In the genomic region with DNA sequence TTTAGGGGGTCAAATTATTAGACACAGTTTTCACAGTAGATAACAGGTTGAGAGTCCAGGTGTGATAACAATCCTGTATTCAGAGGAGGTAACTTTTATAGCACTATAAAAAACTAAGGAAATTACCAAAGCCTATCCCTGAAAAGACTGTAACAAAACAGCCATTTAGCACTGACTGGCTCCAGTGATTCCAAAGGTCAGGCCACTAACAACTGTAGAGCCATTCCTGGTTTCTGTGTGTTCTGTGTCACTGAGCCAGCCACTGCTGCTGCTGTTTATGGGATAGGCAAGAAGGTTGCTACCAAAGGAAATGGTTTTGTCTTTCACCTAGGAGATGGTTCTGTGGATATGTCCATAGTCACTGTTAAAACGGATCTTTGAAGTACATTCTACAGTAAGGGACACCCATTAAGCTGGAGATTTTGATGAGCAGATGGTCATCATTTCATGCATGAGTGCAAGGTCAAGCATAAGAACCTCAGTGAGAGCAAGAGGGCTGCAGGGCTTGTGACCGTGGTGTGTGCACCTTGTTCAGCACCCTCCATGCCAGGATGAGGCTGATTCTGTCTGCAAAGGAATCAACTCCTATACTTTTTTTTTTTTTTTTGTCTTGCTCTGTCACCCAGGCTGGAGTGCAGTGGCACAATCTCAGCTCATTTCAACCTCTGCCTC, we compare ENCODE assay signal across 25 cellular contexts. TPM values are rescaled to one million over a fixed set of nuclear protein-coding genes. Genes with fewer than 3 reads are reported as not detected.
DNase-seq lines count a peak whose midpoint lies in the region; TF ChIP-seq lines count a peak whose summit lies in the region.
"Had no signal": no experiment of that assay in that cellular context is flagged by ENCODE, and none has a peak within 500 bp of the region (broad histone marks: within the 10 kb centered on the region; RNA-seq: fewer than 3 reads in every experiment).

No MANE protein-coding gene starts in this region.

- TF ChIP-seq CTCF in nephron progenitor cell (IDR thresholded peaks at IDR 0.05) (no peak), tibial nerve (IDR thresholded peaks at IDR 0.05) (no peak)

- H3K9me3 Mint-ChIP-seq in nephron progenitor cell: no peaks in the 10 kb centered on the region
- H3K9me3 Mint-ChIP-seq in activated T-helper 1 cell treated with anti-CD3 and anti-CD28 coated beads, Interleukin-12 subunit alpha, Interleukin-12 subunit beta, Interleukin-2, Interleukin-4 antibody, amounts not matched to agents 30 ng/mL and 10 ng/mL and 1 ng/mL, durations not matched to agents 14 hours and 24 hours and 36 hours: no peaks in the 10 kb centered on the region
- H3K9me3 Mint-ChIP-seq: CD4-positive, alpha-beta memory T cell; natural killer cell treated with Interleukin-12 subunit alpha and Interleukin-12 subunit beta and Interleukin-15 and Interleukin-18, amount 100 ng/mL, for 72 hours had no signal

- peaks cover 39% of the 10 kb centered on the region for H3K36me3 Mint-ChIP-seq in nephron progenitor cell (ENCODE audit: low read depth)
- peaks cover 35% of the 10 kb centered on the region for H3K36me3 Mint-ChIP-seq in activated T-helper 1 cell treated with anti-CD3 and anti-CD28 coated beads, Interleukin-12 subunit alpha, Interleukin-12 subunit beta, Interleukin-2, Interleukin-4 antibody, amounts not matched to agents 30 ng/mL and 10 ng/mL and 1 ng/mL, durations not matched to agents 14 hours and 24 hours and 36 hours (ENCODE audit: low read depth)

- H3K27ac Mint-ChIP-seq in nephron progenitor cell: no peak overlapping the region
- no peak overlapping the region for H3K27ac Mint-ChIP-seq in activated T-helper 1 cell treated with anti-CD3 and anti-CD28 coated beads, Interleukin-12 subunit alpha, Interleukin-12 subunit beta, Interleukin-2, Interleukin-4 antibody, amounts not matched to agents 30 ng/mL and 10 ng/mL and 1 ng/mL, durations not matched to agents 14 hours and 24 hours and 36 hours
- H3K27ac Mint-ChIP-seq: natural killer cell treated with Interleukin-12 subunit alpha and Interleukin-12 subunit beta and Interleukin-15 and Interleukin-18, amount 100 ng/mL, for 72 hours had no signal

- peaks cover 8 to 42% of the 10 kb centered on the region in 2 donors for H3K4me1 ChIP-seq in mucosa of rectum (ENCODE audit: control insufficient read depth in 2 of 2, insufficient read depth in 2 of 2, low read length in 2 of 2)
- H3K4me1 ChIP-seq in tibial nerve: no peaks in the 10 kb centered on the region
- H3K4me1 ChIP-seq: adrenal gland, gastrocnemius medialis had no signal

- peak overlapping the region; percentile 84 to 86 for H3K27ac ChIP-seq in mucosa of rectum (ENCODE audit: low read depth in 2 of 2, low read length in 2 of 2)
- no peak overlapping the region for H3K27ac ChIP-seq in tibial nerve
- H3K27ac ChIP-seq: adrenal gland, gastrocnemius medialis, KMS-11, ovary had no signal

- no peak overlapping the region for H3K4me3 Mint-ChIP-seq in nephron progenitor cell
- H3K4me3 Mint-ChIP-seq in activated T-helper 1 cell treated with anti-CD3 and anti-CD28 coated beads, Interleukin-12 subunit alpha, Interleukin-12 subunit beta, Interleukin-2, Interleukin-4 antibody, amounts not matched to agents 30 ng/mL and 10 ng/mL and 1 ng/mL, durations not matched to agents 14 hours and 24 hours and 36 hours: no peak overlapping the region
- H3K4me3 Mint-ChIP-seq: CD4-positive, alpha-beta memory T cell; natural killer cell treated with Interleukin-12 subunit alpha and Interleukin-12 subunit beta and Interleukin-15 and Interleukin-18, amount 100 ng/mL, for 72 hours had no signal

- intact Hi-C loops in activated T-helper 1 cell treated with anti-CD3 and anti-CD28 coated beads, Interleukin-12 subunit alpha, Interleukin-12 subunit beta, Interleukin-2, Interleukin-4 antibody, amounts not matched to agents 30 ng/mL and 10 ng/mL and 1 ng/mL, durations not matched to agents 14 hours and 24 hours and 36 hours (cut with micrococcal nuclease): no loop called here

- peaks cover 2% of the 10 kb centered on the region for H3K27me3 Mint-ChIP-seq in nephron progenitor cell (ENCODE audit: low read depth, poor library complexity)
- H3K27me3 Mint-ChIP-seq in activated T-helper 1 cell treated with anti-CD3 and anti-CD28 coated beads, Interleukin-12 subunit alpha, Interleukin-12 subunit beta, Interleukin-2, Interleukin-4 antibody, amounts not matched to agents 30 ng/mL and 10 ng/mL and 1 ng/mL, durations not matched to agents 14 hours and 24 hours and 36 hours (ENCODE audit: insufficient read depth): no peaks in the 10 kb centered on the region
- H3K27me3 Mint-ChIP-seq: CD4-positive, alpha-beta memory T cell; natural killer cell treated with Interleukin-12 subunit alpha and Interleukin-12 subunit beta and Interleukin-15 and Interleukin-18, amount 100 ng/mL, for 72 hours had no signal

- peaks cover 12 to 13% of the 10 kb centered on the region in 2 donors for H3K36me3 ChIP-seq in mucosa of rectum (ENCODE audit: control insufficient read depth in 2 of 2, insufficient read depth in 2 of 2, low read length in 2 of 2)
- peaks cover 0 to 50% (median 0%) of the 10 kb centered on the region in 3 donors for H3K36me3 ChIP-seq in tibial nerve
- H3K36me3 ChIP-seq: adrenal gland, ovary had no signal

- TF ChIP-seq EP300 in tibial nerve (IDR thresholded peaks at IDR 0.05): no peak

- no peaks in the 10 kb centered on the region for H3K27me3 ChIP-seq in mucosa of rectum (ENCODE audit: control insufficient read depth in 2 of 2, insufficient read depth in 2 of 2, low read length in 2 of 2)
- no peaks in the 10 kb centered on the region for H3K27me3 ChIP-seq in tibial nerve
- H3K27me3 ChIP-seq: adrenal gland, gastrocnemius medialis, ovary had no signal

- no peak for TF ChIP-seq POLR2A in tibial nerve (IDR thresholded peaks at IDR 0.05)

- WGBS in tibial nerve, 2 donors: 48 to 60% methylated on average over 2 of the region's 2 CpGs

- H3K4me3 ChIP-seq in mucosa of rectum (ENCODE audit: low read length in 2 of 2) (peak overlapping the region in 1 of 2 donors; percentile 48), tibial nerve (no peak overlapping the region)
- H3K4me3 ChIP-seq: adrenal gland, gastrocnemius medialis, ovary had no signal

- peaks cover 9% of the 10 kb centered on the region for H3K4me1 Mint-ChIP-seq in nephron progenitor cell
- peaks cover 8% of the 10 kb centered on the region for H3K4me1 Mint-ChIP-seq in activated T-helper 1 cell treated with anti-CD3 and anti-CD28 coated beads, Interleukin-12 subunit alpha, Interleukin-12 subunit beta, Interleukin-2, Interleukin-4 antibody, amounts not matched to agents 30 ng/mL and 10 ng/mL and 1 ng/mL, durations not matched to agents 14 hours and 24 hours and 36 hours (ENCODE audit: low read depth)
- H3K4me1 Mint-ChIP-seq: CD4-positive, alpha-beta memory T cell had no signal

- DNase-seq in DMS53 (lab: John Stamatoyannopoulos, UW) (peak; percentile 60), DMS53 treated with DMSO at 0.1 percent for 48 hours (lab: John Stamatoyannopoulos, UW; ENCODE audit: unreplicated experiment) (no peak), HuH-7.5 (ENCODE audit: low spot score) (peak; percentile 15), cerebellum (ENCODE audit: low spot score) (peak; percentile 71), nephron progenitor cell (no peak), tibial nerve (ENCODE audit: low spot score in 2 of 2) (no peak)
- no peak for DNase-seq in activated T-helper 1 cell treated with anti-CD3 and anti-CD28 coated beads, Interleukin-12 subunit alpha, Interleukin-12 subunit beta, Interleukin-2, Interleukin-4 antibody, amounts not matched to agents 30 ng/mL and 10 ng/mL and 1 ng/mL, durations not matched to agents 14 hours and 24 hours and 36 hours (ENCODE audit: low spot score)
- DNase-seq: 8988T; activated effector memory CD4-positive, alpha-beta T cell treated with Interleukin-2 at 50 U/mL for 16 hours; adrenal gland; CD4-positive, alpha-beta memory T cell; cortex of kidney; DMS79; gastrocnemius medialis; hypothalamus; left ventricle myocardium superior; midbrain; NCI-H187 treated with DMSO at 0.1 percent for 48 hours; NCI-H526 treated with DMSO at 0.1 percent for 48 hours; ovary; SK-N-SH; trophoblast cell had no signal

- H3K9me3 ChIP-seq in mucosa of rectum (ENCODE audit: control insufficient read depth in 2 of 2, low read length in 2 of 2) (no peaks in the 10 kb centered on the region), tibial nerve (no peaks in the 10 kb centered on the region)
- H3K9me3 ChIP-seq: adrenal gland, gastrocnemius medialis, ovary, SK-N-SH had no signal

- no peak overlapping the region for H3K9ac ChIP-seq in mucosa of rectum (ENCODE audit: low read depth in 1 of 2, low read length in 2 of 2)
- H3K9ac ChIP-seq: KMS-11, SK-N-SH had no signal

RNA-seq across cellular contexts. Expression of gene PDSS1, which starts 17.5 kb away (rescaled TPM):
- 15.6 TPM for total RNA-seq in cerebellum
- 39.3 and 43.1 TPM in 2 replicates for total RNA-seq in activated T-helper 1 cell treated with anti-CD3 and anti-CD28 coated beads, Interleukin-12 subunit alpha, Interleukin-12 subunit beta, Interleukin-2, Interleukin-4 antibody, amounts not matched to agents 30 ng/mL and 10 ng/mL and 1 ng/mL, durations not matched to agents 14 hours and 24 hours and 36 hours
- 10 to 100 TPM in 1 of 4 donors, 1 to 10 TPM in 3; 2.4 to 15.7 (median 6.6) TPM for total RNA-seq in tibial nerve

Comparison
In these comparisons a context has a peak if more than half of its experiments do, and no peak if none do; other contexts are left out.
1. DNase-seq: peak in DMS53 (single experiment), HuH-7.5 (single experiment) and cerebellum (single experiment); none in DMS53 treated with DMSO at 0.1 percent for 48 hours (single experiment), nephron progenitor cell (single experiment), activated T-helper 1 cell treated with anti-CD3 and anti-CD28 coated beads, Interleukin-12 subunit alpha, Interleukin-12 subunit beta, Interleukin-2, Interleukin-4 antibody, amounts not matched to agents 30 ng/mL and 10 ng/mL and 1 ng/mL, durations not matched to agents 14 hours and 24 hours and 36 hours (single experiment) and tibial nerve (0 of 2).
2. H3K27ac ChIP-seq: peak in mucosa of rectum (2 of 2); none in tibial nerve (0 of 4).